In genomic region chr7:69598081-69598486, GRCh38 we compare ENCODE assay signal across 8 cellular contexts. TPM values are rescaled to one million over a fixed set of nuclear protein-coding genes. Genes with fewer than 3 reads are reported as not detected.
A peak's percentile ranks its signal among the peaks of the same experiment; 100 is the strongest.
DNase-seq lines count a peak whose midpoint lies in the region; ATAC-seq lines count a peak whose summit lies in the region.

Gene AUTS2 (plus strand): TSS chr7:69598475. CDS start chr7:69599654, 1,179 bp downstream.

- CTCF ChIA-PET in activated CD8-positive, alpha-beta memory T cell treated with anti-CD3 and anti-CD28 coated beads, Interleukin-2, amount 10 ng/mL, durations not matched to agents 7 days and 5 days (lab: Charles Lee), result no interaction called here

- ATAC-seq in HG03039 (IDR thresholded peaks at IDR 0.05; ENCODE audit: unreplicated experiment), result peak; percentile 57
- peak; percentile 72 for ATAC-seq in activated CD8-positive, alpha-beta memory T cell treated with anti-CD3 and anti-CD28 coated beads, Interleukin-2, amount 10 ng/mL, durations not matched to agents 7 days and 5 days

- peak; percentile 27 for DNase-seq in NK-92 treated with Interleukin-12 subunit alpha and Interleukin-12 subunit beta, amount 100 ng/mL, for 24 hours (lab: John Stamatoyannopoulos, UW)
- DNase-seq in NK-92 (lab: John Stamatoyannopoulos, UW; ENCODE audit: unreplicated experiment) (no peak), NCI-H226 (peak; percentile 62), epidermal melanocyte (ENCODE audit: insufficient read length, low spot score) (peak; percentile 92), mesenteric fat pad (ENCODE audit: low spot score) (peak; percentile 91)
- DNase-seq in activated CD8-positive, alpha-beta memory T cell treated with anti-CD3 and anti-CD28 coated beads, Interleukin-2, amount 10 ng/mL, durations not matched to agents 7 days and 5 days, result no peak
- DNase-seq in stimulated activated CD8-positive, alpha-beta memory T cell treated with anti-CD3 and anti-CD28 coated beads, Interleukin-2, amount 100 ng/mL, for 48 hours (ENCODE audit: low read depth in 2 of 2), result peak; percentile 14 to 16

- peaks cover 1% of the 10 kb centered on the region for H3K36me3 Mint-ChIP-seq in activated CD8-positive, alpha-beta memory T cell treated with anti-CD3 and anti-CD28 coated beads, Interleukin-2, amount 10 ng/mL, durations not matched to agents 7 days and 5 days

- peak within 1 kb of the TSS; percentile 72 for H3K4me3 Mint-ChIP-seq in activated CD8-positive, alpha-beta memory T cell treated with anti-CD3 and anti-CD28 coated beads, Interleukin-2, amount 10 ng/mL, durations not matched to agents 7 days and 5 days

- H3K27ac Mint-ChIP-seq in activated CD8-positive, alpha-beta memory T cell treated with anti-CD3 and anti-CD28 coated beads, Interleukin-2, amount 10 ng/mL, durations not matched to agents 7 days and 5 days, result no peak within 1 kb of the TSS

- peaks cover 50% of the 10 kb centered on the region for H3K27me3 Mint-ChIP-seq in activated CD8-positive, alpha-beta memory T cell treated with anti-CD3 and anti-CD28 coated beads, Interleukin-2, amount 10 ng/mL, durations not matched to agents 7 days and 5 days

- no peaks in the 10 kb centered on the region for H3K9me3 Mint-ChIP-seq in activated CD8-positive, alpha-beta memory T cell treated with anti-CD3 and anti-CD28 coated beads, Interleukin-2, amount 10 ng/mL, durations not matched to agents 7 days and 5 days (ENCODE audit: low read depth)

- H3K4me1 Mint-ChIP-seq in activated CD8-positive, alpha-beta memory T cell treated with anti-CD3 and anti-CD28 coated beads, Interleukin-2, amount 10 ng/mL, durations not matched to agents 7 days and 5 days, result peaks cover 9% of the 10 kb centered on the region

RNA-seq across cellular contexts. Expression of gene AUTS2, which starts in this region (rescaled TPM):
- total RNA-seq in activated CD8-positive, alpha-beta memory T cell treated with anti-CD3 and anti-CD28 coated beads, Interleukin-2, amount 10 ng/mL, durations not matched to agents 7 days and 5 days, result 10 to 100 TPM in 1 of 2 experiments, 1 to 10 TPM in 1; 9.5 to 24.4 TPM
- total RNA-seq in mesenteric fat pad, result 28.1 TPM

Comparison
In these comparisons a context has a peak if more than half of its experiments do, and no peak if none do; other contexts are left out.
1. DNase-seq: peak in NK-92 treated with Interleukin-12 subunit alpha and Interleukin-12 subunit beta, amount 100 ng/mL, for 24 hours (single experiment), NCI-H226 (single experiment), epidermal melanocyte (single experiment), mesenteric fat pad (single experiment) and stimulated activated CD8-positive, alpha-beta memory T cell treated with anti-CD3 and anti-CD28 coated beads, Interleukin-2, amount 100 ng/mL, for 48 hours (2 of 2); none in NK-92 (single experiment) and activated CD8-positive, alpha-beta memory T cell treated with anti-CD3 and anti-CD28 coated beads, Interleukin-2, amount 10 ng/mL, durations not matched to agents 7 days and 5 days (single experiment).